ENCODE assay signal across 11 cellular contexts in genomic region chr2:237901932-237902846, GRCh38. TPM values are rescaled to one million over a fixed set of nuclear protein-coding genes. Genes with fewer than 3 reads are reported as not detected.
DNase-seq lines count a peak whose midpoint lies in the region; ATAC-seq and TF ChIP-seq lines count a peak whose summit lies in the region.
"Had no signal": no experiment of that assay in that cellular context is flagged by ENCODE, and none has a peak within 500 bp of the region (broad histone marks: within the 10 kb centered on the region; RNA-seq: fewer than 3 reads in every experiment).

No MANE protein-coding gene starts in this region.

- H3K27ac Mint-ChIP-seq in activated CD4-positive, alpha-beta T cell treated with anti-CD3 and anti-CD28 coated beads for 36 hours: peak overlapping the region; percentile 47
- H3K27ac Mint-ChIP-seq in stimulated activated effector memory CD8-positive, alpha-beta T cell treated with anti-CD3 and anti-CD28 coated beads, Interleukin-12 subunit alpha, Interleukin-12 subunit beta, amount 100 ng/mL, for 72 hours: peak overlapping the region; percentile 97

- H3K9me3 Mint-ChIP-seq in activated CD4-positive, alpha-beta T cell treated with anti-CD3 and anti-CD28 coated beads for 36 hours (ENCODE audit: low read depth): peaks cover 3% of the 10 kb centered on the region
- H3K9me3 Mint-ChIP-seq in stimulated activated effector memory CD8-positive, alpha-beta T cell treated with anti-CD3 and anti-CD28 coated beads, Interleukin-12 subunit alpha, Interleukin-12 subunit beta, amount 100 ng/mL, for 72 hours: peaks cover 2% of the 10 kb centered on the region

- no peak overlapping the region for H3K4me3 ChIP-seq in epithelial cell of esophagus (ENCODE audit: low read length)

- intact Hi-C loops in activated CD4-positive, alpha-beta T cell treated with anti-CD3 and anti-CD28 coated beads for 36 hours (cut with DNase I, micrococcal nuclease): no loop called here

- no peak for TF ChIP-seq CTCF in epithelial cell of esophagus (IDR thresholded peaks at IDR 0.05; ENCODE audit: insufficient read depth, low read depth, low read length, missing control alignments)

- H3K36me3 Mint-ChIP-seq in activated CD4-positive, alpha-beta T cell treated with anti-CD3 and anti-CD28 coated beads for 36 hours (ENCODE audit: low read depth): peaks cover 3% of the 10 kb centered on the region
- H3K36me3 Mint-ChIP-seq in stimulated activated effector memory CD8-positive, alpha-beta T cell treated with anti-CD3 and anti-CD28 coated beads, Interleukin-12 subunit alpha, Interleukin-12 subunit beta, amount 100 ng/mL, for 72 hours: peaks cover 14% of the 10 kb centered on the region

- CTCF ChIA-PET in activated CD4-positive, alpha-beta T cell treated with anti-CD3 and anti-CD28 coated beads for 36 hours (lab: Charles Lee): interaction anchor here (0.7 kb wide), 1 partner anchor 21 kb away, joined by 3 read pairs; no protein-coding TSS in a partner anchor

- H3K4me3 Mint-ChIP-seq in activated CD4-positive, alpha-beta T cell treated with anti-CD3 and anti-CD28 coated beads for 36 hours: no peak overlapping the region
- H3K4me3 Mint-ChIP-seq in stimulated activated effector memory CD8-positive, alpha-beta T cell treated with anti-CD3 and anti-CD28 coated beads, Interleukin-12 subunit alpha, Interleukin-12 subunit beta, amount 100 ng/mL, for 72 hours: peak overlapping the region; percentile 77

- ATAC-seq in activated CD4-positive, alpha-beta T cell treated with anti-CD3 and anti-CD28 coated beads for 36 hours: no peak
- no peak for ATAC-seq in stimulated activated effector memory CD8-positive, alpha-beta T cell treated with anti-CD3 and anti-CD28 coated beads, Interleukin-12 subunit alpha, Interleukin-12 subunit beta, amount 100 ng/mL, for 72 hours
- no peak for ATAC-seq in HG03175 (IDR thresholded peaks at IDR 0.05; ENCODE audit: unreplicated experiment)

- POLR2A ChIA-PET in activated CD4-positive, alpha-beta T cell treated with anti-CD3 and anti-CD28 coated beads for 36 hours (lab: Charles Lee): no interaction called here

- peak; percentile 27 for DNase-seq in activated CD4-positive, alpha-beta T cell treated with anti-CD3 and anti-CD28 coated beads for 36 hours
- DNase-seq in activated CD4-positive, alpha-beta T cell treated with anti-CD3 and anti-CD28 coated beads, Interleukin-2, amount 50 U/mL, for 1 hour: no peak
- DNase-seq in M059J (ENCODE audit: low read depth): peak; percentile 17
- DNase-seq in epithelial cell of esophagus (ENCODE audit: low read depth): peak; percentile 14
- no peak for DNase-seq in stimulated activated effector memory CD8-positive, alpha-beta T cell treated with anti-CD3 and anti-CD28 coated beads, Interleukin-12 subunit alpha, Interleukin-12 subunit beta, amount 100 ng/mL, for 72 hours (ENCODE audit: low spot score in 2 of 2)
- no peak for DNase-seq in SKM-1 treated with dmso at 0.1 percent for 144 hours (lab: John Stamatoyannopoulos, UW; ENCODE audit: unreplicated experiment)
- no peak for DNase-seq in NCI-H1417 (lab: John Stamatoyannopoulos, UW)
- DNase-seq: DMS153; effector CD8-positive, alpha-beta T cell; WERI-Rb-1 had no signal

- no peaks in the 10 kb centered on the region for H3K27me3 Mint-ChIP-seq in activated CD4-positive, alpha-beta T cell treated with anti-CD3 and anti-CD28 coated beads for 36 hours

- H3K4me1 Mint-ChIP-seq in activated CD4-positive, alpha-beta T cell treated with anti-CD3 and anti-CD28 coated beads for 36 hours: peaks cover 52% of the 10 kb centered on the region
- peaks cover 68% of the 10 kb centered on the region for H3K4me1 Mint-ChIP-seq in stimulated activated effector memory CD8-positive, alpha-beta T cell treated with anti-CD3 and anti-CD28 coated beads, Interleukin-12 subunit alpha, Interleukin-12 subunit beta, amount 100 ng/mL, for 72 hours

RNA-seq across cellular contexts. Expression of gene RAMP1, which starts 42.8 kb away (rescaled TPM):
- under 1 TPM; 0.30 to 0.32 TPM for total RNA-seq in activated CD4-positive, alpha-beta T cell treated with anti-CD3 and anti-CD28 coated beads for 36 hours
- total RNA-seq in M059J (2014; rRNA removed; shearing (Covaris generic)): 25.4 and 35.8 TPM in 2 replicates

Comparison
In these comparisons a context has a peak if more than half of its experiments do, and no peak if none do; other contexts are left out.
1. DNase-seq: peak in activated CD4-positive, alpha-beta T cell treated with anti-CD3 and anti-CD28 coated beads for 36 hours (single experiment), M059J (single experiment) and epithelial cell of esophagus (single experiment); none in activated CD4-positive, alpha-beta T cell treated with anti-CD3 and anti-CD28 coated beads, Interleukin-2, amount 50 U/mL, for 1 hour (single experiment), stimulated activated effector memory CD8-positive, alpha-beta T cell treated with anti-CD3 and anti-CD28 coated beads, Interleukin-12 subunit alpha, Interleukin-12 subunit beta, amount 100 ng/mL, for 72 hours (0 of 2), SKM-1 treated with dmso at 0.1 percent for 144 hours (single experiment) and NCI-H1417 (0 of 3).
2. RNA of gene RAMP1, which starts 42.8 kb away (total RNA-seq): 25.4 to 35.8 TPM in M059J; 0.30 to 0.32 TPM in activated CD4-positive, alpha-beta T cell treated with anti-CD3 and anti-CD28 coated beads for 36 hours; every median in the first group is over 10 times any median in the second.